ENCODE assay signal across 4 cellular contexts in genomic region chr9:115143689-115144088, GRCh38.
A peak's percentile ranks its signal among the peaks of the same experiment; 100 is the strongest.
TF ChIP-seq lines count a peak whose summit lies in the region.

No MANE protein-coding gene starts in this region.

TF ChIP-seq in HepG2, 621 proteins besides CTCF, POLR2A, EP300 and RAD21:
- TF ChIP-seq PCBP2 (optimal IDR thresholded peaks at IDR 0.05; ENCODE audit: low read depth, low read length, poor library complexity, severe bottlenecking), result peak; percentile 49
- TF ChIP-seq ZMYM3 (CRISPR knock-in tag; IDR thresholded peaks at IDR 0.05), result no peak
- peak; percentile 89 for TF ChIP-seq HNRNPK (IDR thresholded peaks at IDR 0.05; ENCODE audit: low read depth, low read length, poor library complexity, severe bottlenecking)

TF ChIP-seq in WTC11, 78 proteins besides CTCF, POLR2A, EP300 and RAD21:
- TF ChIP-seq STAT6 (CRISPR knock-in tag; conservative IDR thresholded peaks at IDR 0.05; ENCODE audit: low read depth) (no peak), ZNF512 (CRISPR knock-in tag; IDR thresholded peaks at IDR 0.05; ENCODE audit: borderline replicate concordance) (peak; percentile 77; the same call in 1 of the 2 replicates)

TF ChIP-seq in K562, 482 proteins besides CTCF, POLR2A, EP300 and RAD21:
- peak; percentile 34; the same call in 1 of the 2 replicates for TF ChIP-seq ZNF512 (tag; IDR thresholded peaks at IDR 0.05)
- TF ChIP-seq, protein P1, sequence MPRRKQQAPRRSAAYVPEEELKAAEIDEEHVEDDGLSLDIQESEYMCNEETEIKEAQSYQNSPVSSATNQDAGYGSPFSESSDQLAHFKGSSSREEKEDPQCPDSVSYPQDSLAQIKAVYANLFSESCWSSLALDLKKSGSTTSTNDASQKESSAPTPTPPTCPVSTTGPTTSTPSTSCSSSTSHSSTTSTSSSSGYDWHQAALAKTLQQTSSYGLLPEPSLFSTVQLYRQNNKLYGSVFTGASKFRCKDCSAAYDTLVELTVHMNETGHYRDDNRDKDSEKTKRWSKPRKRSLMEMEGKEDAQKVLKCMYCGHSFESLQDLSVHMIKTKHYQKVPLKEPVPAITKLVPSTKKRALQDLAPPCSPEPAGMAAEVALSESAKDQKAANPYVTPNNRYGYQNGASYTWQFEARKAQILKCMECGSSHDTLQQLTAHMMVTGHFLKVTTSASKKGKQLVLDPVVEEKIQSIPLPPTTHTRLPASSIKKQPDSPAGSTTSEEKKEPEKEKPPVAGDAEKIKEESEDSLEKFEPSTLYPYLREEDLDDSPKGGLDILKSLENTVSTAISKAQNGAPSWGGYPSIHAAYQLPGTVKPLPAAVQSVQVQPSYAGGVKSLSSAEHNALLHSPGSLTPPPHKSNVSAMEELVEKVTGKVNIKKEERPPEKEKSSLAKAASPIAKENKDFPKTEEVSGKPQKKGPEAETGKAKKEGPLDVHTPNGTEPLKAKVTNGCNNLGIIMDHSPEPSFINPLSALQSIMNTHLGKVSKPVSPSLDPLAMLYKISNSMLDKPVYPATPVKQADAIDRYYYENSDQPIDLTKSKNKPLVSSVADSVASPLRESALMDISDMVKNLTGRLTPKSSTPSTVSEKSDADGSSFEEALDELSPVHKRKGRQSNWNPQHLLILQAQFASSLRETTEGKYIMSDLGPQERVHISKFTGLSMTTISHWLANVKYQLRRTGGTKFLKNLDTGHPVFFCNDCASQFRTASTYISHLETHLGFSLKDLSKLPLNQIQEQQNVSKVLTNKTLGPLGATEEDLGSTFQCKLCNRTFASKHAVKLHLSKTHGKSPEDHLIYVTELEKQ (CRISPR knock-in tag; IDR thresholded peaks at IDR 0.05), result no peak

TF ChIP-seq in SK-N-SH treated with all-trans-retinoic acid at 6 μM for 48 hours, 23 proteins besides CTCF, POLR2A, EP300 and RAD21:
- TF ChIP-seq PATZ1 (CRISPR knock-in tag; IDR thresholded peaks at IDR 0.05; ENCODE audit: borderline replicate concordance), result no peak
- no peak for TF ChIP-seq ZNF70 (CRISPR knock-in tag; IDR thresholded peaks at IDR 0.05)
- TF ChIP-seq, protein P2, sequence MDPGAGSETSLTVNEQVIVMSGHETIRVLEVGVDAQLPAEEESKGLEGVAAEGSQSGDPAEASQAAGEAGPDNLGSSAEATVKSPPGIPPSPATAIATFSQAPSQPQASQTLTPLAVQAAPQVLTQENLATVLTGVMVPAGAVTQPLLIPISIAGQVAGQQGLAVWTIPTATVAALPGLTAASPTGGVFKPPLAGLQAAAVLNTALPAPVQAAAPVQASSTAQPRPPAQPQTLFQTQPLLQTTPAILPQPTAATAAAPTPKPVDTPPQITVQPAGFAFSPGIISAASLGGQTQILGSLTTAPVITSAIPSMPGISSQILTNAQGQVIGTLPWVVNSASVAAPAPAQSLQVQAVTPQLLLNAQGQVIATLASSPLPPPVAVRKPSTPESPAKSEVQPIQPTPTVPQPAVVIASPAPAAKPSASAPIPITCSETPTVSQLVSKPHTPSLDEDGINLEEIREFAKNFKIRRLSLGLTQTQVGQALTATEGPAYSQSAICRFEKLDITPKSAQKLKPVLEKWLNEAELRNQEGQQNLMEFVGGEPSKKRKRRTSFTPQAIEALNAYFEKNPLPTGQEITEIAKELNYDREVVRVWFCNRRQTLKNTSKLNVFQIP (CRISPR knock-in tag; IDR thresholded peaks at IDR 0.05; ENCODE audit: borderline replicate concordance, low read depth), result no peak
- TF ChIP-seq TOX (CRISPR knock-in tag; IDR thresholded peaks at IDR 0.05; ENCODE audit: borderline replicate concordance), result no peak
- TF ChIP-seq RARB (CRISPR knock-in tag; IDR thresholded peaks at IDR 0.05), result no peak
- TF ChIP-seq CSDC2 (CRISPR knock-in tag; IDR thresholded peaks at IDR 0.05), result no peak
- TF ChIP-seq ZNF565 (CRISPR knock-in tag; conservative IDR thresholded peaks at IDR 0.05; ENCODE audit: low read depth), result no peak
- TF ChIP-seq ZFP30 (CRISPR knock-in tag; IDR thresholded peaks at IDR 0.05), result no peak
- TF ChIP-seq ISL1 (CRISPR knock-in tag; IDR thresholded peaks at IDR 0.05), result no peak
